2 cellular contexts compared by ENCODE assay signal in the genomic region with DNA sequence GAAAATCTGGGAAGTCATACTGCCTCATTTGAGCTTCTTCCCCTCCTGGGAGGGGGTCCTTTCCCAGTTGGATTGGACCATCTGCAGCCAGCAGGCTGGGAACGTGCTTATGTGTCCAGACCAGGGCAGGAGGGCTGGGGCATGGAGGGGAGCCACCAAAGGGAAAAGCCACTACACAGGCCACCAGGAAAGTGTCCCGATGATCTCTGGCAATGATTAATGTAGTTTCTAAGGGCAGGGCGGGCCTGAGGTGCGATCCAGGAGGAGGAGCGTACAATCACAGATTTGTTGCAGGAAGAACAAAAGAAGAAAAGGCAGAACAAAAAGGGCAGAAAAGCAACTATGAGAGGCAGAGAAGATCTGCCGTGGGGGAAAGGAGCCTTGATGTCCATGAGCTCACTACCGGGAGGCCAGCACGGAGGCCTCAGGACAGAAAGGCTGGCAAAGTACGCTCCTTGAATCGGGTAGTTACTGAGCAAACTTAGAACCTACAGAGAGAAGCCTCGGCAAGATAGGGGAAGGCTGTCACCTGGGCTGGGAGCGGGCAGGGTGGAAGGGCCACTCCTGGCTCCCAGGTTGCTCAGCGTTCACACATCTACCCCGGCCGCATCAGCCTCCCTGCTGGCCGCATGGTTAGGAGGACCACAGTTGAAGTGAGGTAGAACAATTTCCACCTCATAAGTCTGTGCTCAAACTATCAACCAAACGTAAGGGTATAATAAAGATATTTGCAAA.
TF ChIP-seq lines count a peak whose summit lies in the region.

No MANE protein-coding gene starts in this region.

TF ChIP-seq in IMR-90, 13 proteins besides CTCF, POLR2A, EP300 and RAD21:
- TF ChIP-seq SMC3 (IDR thresholded peaks at IDR 0.05; ENCODE audit: low read depth, low read length) (no peak), CEBPB (IDR thresholded peaks at IDR 0.05; ENCODE audit: low read depth, low read length) (no peak), MXI1 (IDR thresholded peaks at IDR 0.05; ENCODE audit: borderline replicate concordance, low read depth, low read length) (no peak), RCOR1 (IDR thresholded peaks at IDR 0.05; ENCODE audit: insufficient replicate concordance, low read length) (no peak)
TF ChIP-seq in IMR-90: peak in this region for 0.

TF ChIP-seq in K562, 482 proteins besides CTCF, POLR2A, EP300 and RAD21:
- no peak for TF ChIP-seq CHCHD3 (CRISPR knock-in tag; IDR thresholded peaks at IDR 0.05)
- TF ChIP-seq ZNF143 (CRISPR knock-in tag; IDR thresholded peaks at IDR 0.05), result no peak
- TF ChIP-seq ZNF695 (CRISPR knock-in tag; IDR thresholded peaks at IDR 0.05), result no peak
- TF ChIP-seq, protein P1, sequence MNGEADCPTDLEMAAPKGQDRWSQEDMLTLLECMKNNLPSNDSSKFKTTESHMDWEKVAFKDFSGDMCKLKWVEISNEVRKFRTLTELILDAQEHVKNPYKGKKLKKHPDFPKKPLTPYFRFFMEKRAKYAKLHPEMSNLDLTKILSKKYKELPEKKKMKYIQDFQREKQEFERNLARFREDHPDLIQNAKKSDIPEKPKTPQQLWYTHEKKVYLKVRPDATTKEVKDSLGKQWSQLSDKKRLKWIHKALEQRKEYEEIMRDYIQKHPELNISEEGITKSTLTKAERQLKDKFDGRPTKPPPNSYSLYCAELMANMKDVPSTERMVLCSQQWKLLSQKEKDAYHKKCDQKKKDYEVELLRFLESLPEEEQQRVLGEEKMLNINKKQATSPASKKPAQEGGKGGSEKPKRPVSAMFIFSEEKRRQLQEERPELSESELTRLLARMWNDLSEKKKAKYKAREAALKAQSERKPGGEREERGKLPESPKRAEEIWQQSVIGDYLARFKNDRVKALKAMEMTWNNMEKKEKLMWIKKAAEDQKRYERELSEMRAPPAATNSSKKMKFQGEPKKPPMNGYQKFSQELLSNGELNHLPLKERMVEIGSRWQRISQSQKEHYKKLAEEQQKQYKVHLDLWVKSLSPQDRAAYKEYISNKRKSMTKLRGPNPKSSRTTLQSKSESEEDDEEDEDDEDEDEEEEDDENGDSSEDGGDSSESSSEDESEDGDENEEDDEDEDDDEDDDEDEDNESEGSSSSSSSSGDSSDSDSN (IDR thresholded peaks at IDR 0.05; ENCODE audit: borderline replicate concordance in 1 of 2, low read depth in 2 of 2, low read length in 2 of 2), result no peak
- TF ChIP-seq MEIS2 (IDR thresholded peaks at IDR 0.05; ENCODE audit: partially characterized antibody), result peak; percentile 6
